In the genomic region with DNA sequence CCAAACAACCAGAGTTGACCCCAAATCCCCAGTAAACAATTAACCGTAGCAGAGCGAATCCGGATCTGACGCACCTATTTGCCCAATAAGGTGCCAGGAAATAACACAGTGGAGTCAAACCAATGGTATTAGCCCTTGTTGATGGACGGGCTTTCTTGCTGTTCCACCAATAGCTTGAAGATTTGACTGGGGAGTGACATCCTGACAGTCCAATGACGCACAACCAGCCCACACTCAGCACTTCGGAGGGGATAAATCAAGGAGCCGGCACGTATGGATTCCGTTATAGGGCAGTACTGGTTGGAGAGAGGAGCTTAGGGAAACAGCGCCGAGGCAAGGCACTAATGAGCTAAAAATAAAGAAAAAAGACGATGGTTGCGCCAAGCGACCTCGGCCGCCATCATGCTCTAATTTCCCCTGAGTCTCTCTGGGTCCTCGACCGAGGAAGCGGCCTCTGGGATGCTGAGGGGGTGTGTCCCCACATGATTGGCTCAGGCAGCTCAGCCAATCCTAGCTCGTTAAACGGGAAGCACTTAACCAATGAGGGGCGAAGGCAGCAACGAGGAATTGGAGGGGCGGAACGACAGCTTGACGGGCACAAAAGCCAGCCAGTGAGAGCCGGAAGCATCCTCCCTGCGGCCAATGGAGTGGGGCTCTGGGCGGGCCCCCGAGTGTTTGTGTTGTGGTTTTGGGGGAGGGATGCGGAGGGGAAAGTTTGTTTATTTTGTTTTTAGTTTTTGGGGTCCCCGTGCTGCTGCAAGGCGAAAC, we compare ENCODE assay signal across 8 cellular contexts. TPM values are rescaled to one million over a fixed set of nuclear protein-coding genes. Genes with fewer than 3 reads are reported as not detected.
DNase-seq lines count a peak whose midpoint lies in the region; ATAC-seq and TF ChIP-seq lines count a peak whose summit lies in the region.

No MANE protein-coding gene starts in this region.

- peak; percentile 96 for DNase-seq in BJ (ENCODE audit: low read depth)
- DNase-seq in GM19240 (ENCODE audit: insufficient read length, low spot score), result peak; percentile 99
- DNase-seq in NCI-H524 (lab: John Stamatoyannopoulos, UW), result peak; percentile 98 to 99
- DNase-seq in activated CD4-positive, alpha-beta T cell treated with anti-CD3 and anti-CD28 coated beads for 4 hours, result peak; percentile 97 to 98
- DNase-seq in kidney epithelial cell (ENCODE audit: low read depth), result peak; percentile 97
- peak; percentile 98 for DNase-seq in stimulated activated CD4-positive, alpha-beta T cell treated with anti-CD3 and anti-CD28 coated beads, Interleukin-15, amount 100 ng/mL, for 24 hours

- H3K4me3 ChIP-seq in BJ (ENCODE audit: low read depth, low read length) (peak overlapping the region; percentile 80), kidney epithelial cell (ENCODE audit: low read depth, low read length) (peak overlapping the region; percentile 82)

- peak overlapping the region; percentile 97 for H3K27ac ChIP-seq in cingulate gyrus (ENCODE audit: low read depth, low read length)

- H3K36me3 ChIP-seq in BJ (ENCODE audit: control insufficient read depth, insufficient read depth, low read length) (no peaks in the 10 kb centered on the region), kidney epithelial cell (ENCODE audit: control insufficient read depth, insufficient read depth, low read length) (no peaks in the 10 kb centered on the region)

- peak; percentile 73 for ATAC-seq in HG03457 (IDR thresholded peaks at IDR 0.05; ENCODE audit: unreplicated experiment)

- POLR2A ChIA-PET in BJ (lab: Charles Lee), result interaction anchor here (0.6 to 1.3 kb wide), 9 partner anchors 19 to 725 kb away, joined by 3 to 18 read pairs (median 3); partner anchors contain the start of genes ATF4 and RPL3

- TF ChIP-seq CTCF in BJ (IDR thresholded peaks at IDR 0.05; ENCODE audit: insufficient read depth, low read depth, low read length) (no peak), kidney epithelial cell (IDR thresholded peaks at IDR 0.05; ENCODE audit: insufficient read depth, low read length, poor library complexity, severe bottlenecking) (no peak)

- H3K27me3 ChIP-seq in BJ (ENCODE audit: control insufficient read depth, insufficient read depth, low read length) (peaks cover 6% of the 10 kb centered on the region), kidney epithelial cell (ENCODE audit: control insufficient read depth, insufficient read depth, low read length) (no peaks in the 10 kb centered on the region)

- CTCF ChIA-PET in BJ (lab: Yijun Ruan, JAX), result interaction anchor here (0.9 to 3.9 kb wide), 9 partner anchors 10 to 515 kb away, joined by 3 to 23 read pairs (median 5); partner anchors contain the start of genes ADSL and TNRC6B

RNA-seq across cellular contexts. Expression of gene FAM83F, which starts 49.5 kb away (rescaled TPM):
- not detected in 2 replicates for polyA plus RNA-seq in BJ (2011; rRNA removed)
- not detected in 2 replicates for polyA minus RNA-seq in BJ (2011; rRNA and poly(A)+ RNA removed)
- total RNA-seq in kidney epithelial cell, result 5.8 and 6.9 TPM in 2 replicates

Comparison
In these comparisons a context has a peak if more than half of its experiments do, and no peak if none do; other contexts are left out.
1. Peak in every context shown above with its lines: DNase-seq, ATAC-seq, H3K4me3 ChIP-seq and H3K27ac ChIP-seq.